In genomic region chr17:80374039-80374731, GRCh38 we compare ENCODE assay signal across 18 cellular contexts.
"Had no signal": no experiment of that assay in that cellular context is flagged by ENCODE, and none has a peak within 500 bp of the region (broad histone marks: within the 10 kb centered on the region; RNA-seq: fewer than 3 reads in every experiment).

No MANE protein-coding gene starts in this region.

- H3K27me3 ChIP-seq: thyroid gland, uterus had no signal

- H3K27ac Mint-ChIP-seq: activated naive CD4-positive, alpha-beta T cell treated with anti-CD3 and anti-CD28 coated beads for 36 hours; nephron had no signal

- H3K9me3 ChIP-seq: prostate gland, thyroid gland, uterus had no signal

- ATAC-seq: left ventricle myocardium superior, right cardiac atrium had no signal

- H3K9me3 Mint-ChIP-seq: activated naive CD4-positive, alpha-beta T cell treated with anti-CD3 and anti-CD28 coated beads for 36 hours; central memory CD8-positive, alpha-beta T cell; nephron; T-helper 1 cell treated with Interleukin-12 subunit alpha and Interleukin-12 subunit beta and Interleukin-4 antibody, amounts not matched to agents 30 μg/mL and 1 μg/mL, for 36 hours had no signal

- H3K27ac ChIP-seq: prostate gland, thyroid gland, uterus had no signal

- DNase-seq: activated CD4-positive, alpha-beta T cell treated with anti-CD3 and anti-CD28 coated beads for 4 hours; activated naive CD4-positive, alpha-beta T cell treated with anti-CD3 and anti-CD28 coated beads for 36 hours; activated T-cell treated with anti-CD3 and anti-CD28 coated beads, Interleukin-2, amount 50 U/mL, for 48 hours; amniotic stem cell; cortex of kidney; effector CD4-positive, alpha-beta T cell; foreskin fibroblast; hypothalamus; left ventricle myocardium superior; mesenchymal stem cell; right cardiac atrium; stimulated activated CD4-positive, alpha-beta T cell treated with anti-CD3 and anti-CD28 coated beads, Interleukin-2, amount 100 ng/mL, for 24 hours; thyroid gland had no signal

- H3K4me1 Mint-ChIP-seq: nephron had no signal

- H3K4me3 Mint-ChIP-seq: activated naive CD4-positive, alpha-beta T cell treated with anti-CD3 and anti-CD28 coated beads for 36 hours; central memory CD8-positive, alpha-beta T cell; nephron; T-helper 1 cell treated with Interleukin-12 subunit alpha and Interleukin-12 subunit beta and Interleukin-4 antibody, amounts not matched to agents 30 μg/mL and 1 μg/mL, for 36 hours had no signal

- H3K4me1 ChIP-seq: prostate gland, thyroid gland, uterus had no signal

- H3K36me3 ChIP-seq: uterus had no signal

- H3K27me3 Mint-ChIP-seq: central memory CD8-positive, alpha-beta T cell had no signal

- H3K4me3 ChIP-seq: prostate gland, thyroid gland, uterus had no signal
